ENCODE assay signal across 13 cellular contexts in genomic region chr6:14079971-14080370, GRCh38.
"Had no signal": no experiment of that assay in that cellular context is flagged by ENCODE, and none has a peak within 500 bp of the region (broad histone marks: within the 10 kb centered on the region; RNA-seq: fewer than 3 reads in every experiment).

No MANE protein-coding gene starts in this region.

- H3K27ac ChIP-seq: colonic mucosa, esophagus muscularis mucosa, gastroesophageal sphincter, pancreas, psoas muscle, transverse colon had no signal

- H3K36me3 ChIP-seq: colonic mucosa, esophagus muscularis mucosa, gastroesophageal sphincter, pancreas, transverse colon had no signal

- H3K4me3 Mint-ChIP-seq: activated CD4-positive, alpha-beta memory T cell treated with anti-CD3 and anti-CD28 coated beads, Interleukin-2, amount 10 ng/mL, durations not matched to agents 7 days and 5 days; activated naive CD8-positive, alpha-beta T cell treated with anti-CD3 and anti-CD28 coated beads, Interleukin-2, amount 50 U/mL, for 24 hours; memory B cell; nephron progenitor cell; T-helper 1 cell treated with Interleukin-12 subunit alpha and Interleukin-12 subunit beta and Interleukin-4 antibody, amounts not matched to agents 30 μg/mL and 1 μg/mL, for 36 hours had no signal

- H3K27me3 ChIP-seq: colonic mucosa, esophagus muscularis mucosa, gastroesophageal sphincter, pancreas, transverse colon had no signal

- H3K27me3 Mint-ChIP-seq: activated CD4-positive, alpha-beta memory T cell treated with anti-CD3 and anti-CD28 coated beads, Interleukin-2, amount 10 ng/mL, durations not matched to agents 7 days and 5 days; memory B cell had no signal

- ATAC-seq: gastroesophageal sphincter, mucosa of descending colon, psoas muscle had no signal

- H3K36me3 Mint-ChIP-seq: memory B cell had no signal

- H3K4me1 ChIP-seq: colonic mucosa, psoas muscle had no signal

- H3K9me3 Mint-ChIP-seq: activated CD4-positive, alpha-beta memory T cell treated with anti-CD3 and anti-CD28 coated beads, Interleukin-2, amount 10 ng/mL, durations not matched to agents 7 days and 5 days; activated naive CD8-positive, alpha-beta T cell treated with anti-CD3 and anti-CD28 coated beads, Interleukin-2, amount 50 U/mL, for 24 hours; memory B cell; nephron progenitor cell; T-helper 1 cell treated with Interleukin-12 subunit alpha and Interleukin-12 subunit beta and Interleukin-4 antibody, amounts not matched to agents 30 μg/mL and 1 μg/mL, for 36 hours had no signal

- DNase-seq: activated CD4-positive, alpha-beta memory T cell treated with anti-CD3 and anti-CD28 coated beads, Interleukin-2, amount 10 ng/mL, durations not matched to agents 7 days and 5 days; activated gamma-delta T cell; colonic mucosa; mucosa of descending colon; nephron progenitor cell; pancreas; psoas muscle; transverse colon had no signal

- H3K27ac Mint-ChIP-seq: activated CD4-positive, alpha-beta memory T cell treated with anti-CD3 and anti-CD28 coated beads, Interleukin-2, amount 10 ng/mL, durations not matched to agents 7 days and 5 days; activated naive CD8-positive, alpha-beta T cell treated with anti-CD3 and anti-CD28 coated beads, Interleukin-2, amount 50 U/mL, for 24 hours; memory B cell; nephron progenitor cell; T-helper 1 cell treated with Interleukin-12 subunit alpha and Interleukin-12 subunit beta and Interleukin-4 antibody, amounts not matched to agents 30 μg/mL and 1 μg/mL, for 36 hours had no signal

- H3K9me3 ChIP-seq: colonic mucosa, esophagus muscularis mucosa, gastroesophageal sphincter, mucosa of descending colon, pancreas, psoas muscle, transverse colon had no signal

- H3K4me3 ChIP-seq: colonic mucosa, esophagus muscularis mucosa, gastroesophageal sphincter, mucosa of descending colon, pancreas, psoas muscle, transverse colon had no signal
